Comparison of ENCODE assay signal across 8 cellular contexts in genomic region chr6:42451146-42451594, GRCh38. TPM values are rescaled to one million over a fixed set of nuclear protein-coding genes. Genes with fewer than 3 reads are reported as not detected.
A peak's percentile ranks its signal among the peaks of the same experiment; 100 is the strongest.
DNase-seq lines count a peak whose midpoint lies in the region; ATAC-seq, FAIRE-seq and TF ChIP-seq lines count a peak whose summit lies in the region.

No MANE protein-coding gene starts in this region.

- H3K27me3 ChIP-seq in AG04450 (ENCODE audit: control insufficient read depth, insufficient read depth, low read length) (no peaks in the 10 kb centered on the region), HCT116 (ENCODE audit: insufficient read depth, low read length) (no peaks in the 10 kb centered on the region), skeletal muscle satellite cell (ENCODE audit: control insufficient read depth, insufficient read depth, low read length) (no peaks in the 10 kb centered on the region)

- intact Hi-C loops in HCT116 (cut with micrococcal nuclease) (loop anchor here (5.0 kb wide), 3 partner anchors 81 to 189 kb away; no protein-coding TSS in a partner anchor), activated B cell treated with CpG ODN at 0.5 μM for 24 hours (cut with micrococcal nuclease) (loop anchor here (5.0 kb wide), 2 partner anchors 71 to 139 kb away; no protein-coding TSS in a partner anchor)

- CTCF ChIA-PET in AG04450 (lab: Charles Lee): interaction anchor here (0.6 to 1.8 kb wide), 4 partner anchors 24 to 117 kb away, joined by 3 to 5 read pairs (median 4); no protein-coding TSS in a partner anchor
- CTCF ChIA-PET in HCT116 (lab: Charles Lee): interaction anchor here (0.6 kb wide), 1 partner anchor 226 kb away, joined by 3 read pairs; no protein-coding TSS in a partner anchor
- CTCF ChIA-PET in activated B cell treated with CpG ODN at 0.5 μM for 24 hours (lab: Charles Lee): interaction anchor here (3.4 kb wide), 1 partner anchor 81 kb away, joined by 9 read pairs; no protein-coding TSS in a partner anchor

- TF ChIP-seq CTCF in AG04450 (IDR thresholded peaks at IDR 0.05; ENCODE audit: low read depth, low read length) (no peak), HCT116 (IDR thresholded peaks at IDR 0.05 in 2 of 3, conservative IDR thresholded peaks at IDR 0.05 in 1 of 3; ENCODE audit: borderline replicate concordance in 1 of 3, insufficient read depth in 1 of 3, low read depth in 2 of 3, low read length in 2 of 3) (no peak), activated B cell treated with CpG ODN at 0.5 μM for 24 hours (IDR thresholded peaks at IDR 0.05) (no peak), fibroblast of villous mesenchyme (IDR thresholded peaks at IDR 0.05; ENCODE audit: insufficient read depth, low read depth, low read length) (no peak)

- BruUV-seq in HCT116 (replicated peaks; lab: Mats Ljungman, UMichigan): no TSS peak

- peak overlapping the region; percentile 69 for H3K27ac Mint-ChIP-seq in activated B cell treated with CpG ODN at 0.5 μM for 24 hours

- H4K20me1 ChIP-seq in HCT116 (ENCODE audit: insufficient read depth): no peaks in the 10 kb centered on the region

- TF ChIP-seq POLR2A in HCT116 (IDR thresholded peaks at IDR 0.05; ENCODE audit: borderline replicate concordance, extremely low read depth, insufficient read depth, insufficient read length) (no peak), GM18505 (IDR thresholded peaks at IDR 0.05; ENCODE audit: borderline replicate concordance, extremely low read depth, insufficient read depth, insufficient read length) (no peak)

- H3K4me1 ChIP-seq in HCT116 (ENCODE audit: control insufficient read depth in 1 of 2, insufficient read depth in 2 of 2, low read length in 2 of 2): peaks cover 15 to 25% of the 10 kb centered on the region in 2 experiments
- H3K4me1 ChIP-seq in skeletal muscle satellite cell (ENCODE audit: control insufficient read depth, insufficient read depth, low read length): peaks cover 20% of the 10 kb centered on the region

- H3K4me3 Mint-ChIP-seq in activated B cell treated with CpG ODN at 0.5 μM for 24 hours: peak overlapping the region; percentile 94

- H3K79me2 ChIP-seq in HCT116 (ENCODE audit: insufficient read depth, low read length): no peaks in the 10 kb centered on the region; the same call in none of the 2 replicates

- ATAC-seq in HCT116 (peak; percentile 4), activated B cell treated with CpG ODN at 0.5 μM for 24 hours (ENCODE audit: low read depth) (no peak), GM18505 (IDR thresholded peaks at IDR 0.05; ENCODE audit: unreplicated experiment) (no peak)

- no peak for FAIRE-seq in urothelium cell line (lab: Jason Lieb, UNC)

- H3K4me2 ChIP-seq in HCT116 (ENCODE audit: low read length) (peak overlapping the region; percentile 99), skeletal muscle satellite cell (ENCODE audit: low read length) (peak overlapping the region; percentile 100)

- RAD21 ChIA-PET in HCT116 (lab: Charles Lee; ENCODE audit: low non-redundant PET in 1 of 2, low total read pairs in 2 of 2, uncharacterized antibody in 2 of 2, unreplicated experiment in 2 of 2): no interaction called here

- POLR2A ChIA-PET in AG04450 (lab: Yijun Ruan, JAX): interaction anchor here (0.6 to 1.0 kb wide), 6 partner anchors 77 to 236 kb away, joined by 3 to 8 read pairs (median 5); partner anchors contain the start of gene UBR2
- POLR2A ChIA-PET in HCT116 (lab: Charles Lee): no interaction called here
- POLR2A ChIA-PET in activated B cell treated with CpG ODN at 0.5 μM for 24 hours (lab: Charles Lee): interaction anchor here (0.7 to 2.2 kb wide), 2 partner anchors 60 to 83 kb away, joined by 3 to 10 read pairs; no protein-coding TSS in a partner anchor

- peak overlapping the region; percentile 57 for H3K27ac ChIP-seq in AG04450 (ENCODE audit: low read depth, low read length)
- peak overlapping the region; percentile 65; the same call in 1 of the 2 replicates for H3K27ac ChIP-seq in HCT116 (ENCODE audit: low read depth, low read length)

- H3K9me3 Mint-ChIP-seq in activated B cell treated with CpG ODN at 0.5 μM for 24 hours: no peaks in the 10 kb centered on the region

- H3K9me3 ChIP-seq in AG04450 (ENCODE audit: control insufficient read depth, insufficient read depth, low read length): no peaks in the 10 kb centered on the region; the same call in 1 of the 2 replicates
- no peaks in the 10 kb centered on the region for H3K9me3 ChIP-seq in HCT116 (ENCODE audit: control insufficient read depth in 1 of 2, insufficient read depth in 1 of 2, low read depth in 1 of 2, low read length in 2 of 2)
- no peaks in the 10 kb centered on the region for H3K9me3 ChIP-seq in skeletal muscle satellite cell (replicated peaks; ENCODE audit: low read length)

- peaks cover 5% of the 10 kb centered on the region for H3K27me3 Mint-ChIP-seq in activated B cell treated with CpG ODN at 0.5 μM for 24 hours

- H3K9ac ChIP-seq in HCT116 (ENCODE audit: low read length): peak overlapping the region; percentile 72
- peak overlapping the region; percentile 74 for H3K9ac ChIP-seq in skeletal muscle satellite cell (ENCODE audit: low read depth, low read length)

- H3K36me3 ChIP-seq in HCT116 (ENCODE audit: control insufficient read depth in 1 of 2, insufficient read depth in 2 of 2, low read length in 2 of 2) (no peaks in the 10 kb centered on the region), skeletal muscle satellite cell (ENCODE audit: insufficient read depth, low read length) (no peaks in the 10 kb centered on the region)

- TF ChIP-seq RAD21 in HCT116 (IDR thresholded peaks at IDR 0.05; ENCODE audit: low read depth): no peak

- peaks cover 35% of the 10 kb centered on the region for H3K4me1 Mint-ChIP-seq in activated B cell treated with CpG ODN at 0.5 μM for 24 hours

- H3K4me3 ChIP-seq in AG04450 (ENCODE audit: low read depth, low read length) (peak overlapping the region; percentile 88), HCT116 (replicated peaks in 1 of 2; ENCODE audit: low read depth in 1 of 2, low read length in 2 of 2) (peak overlapping the region; percentile 80 to 89), fibroblast of villous mesenchyme (ENCODE audit: low read depth, low read length) (peak overlapping the region; percentile 82), skeletal muscle satellite cell (ENCODE audit: low read length) (peak overlapping the region; percentile 92)

- DNase-seq in AG04450 (ENCODE audit: low read depth, low spot score) (no peak), HCT116 (ENCODE audit: low read depth, low spot score) (no peak), activated B cell treated with CpG ODN at 0.5 μM for 24 hours (no peak), fibroblast of villous mesenchyme (ENCODE audit: low read depth) (no peak), LoVo (ENCODE audit: low spot score) (no peak), urothelium cell line (ENCODE audit: low spot score) (no peak)

- H3K36me3 Mint-ChIP-seq in activated B cell treated with CpG ODN at 0.5 μM for 24 hours (ENCODE audit: low read depth): peaks cover 4% of the 10 kb centered on the region

- no peaks in the 10 kb centered on the region for H3K9me2 ChIP-seq in HCT116 (ENCODE audit: insufficient read depth)

- peak overlapping the region; percentile 97 for H2AFZ ChIP-seq in HCT116 (ENCODE audit: low read depth, low read length, poor library complexity, severe bottlenecking)

TF ChIP-seq in HCT116, 20 proteins besides CTCF, POLR2A, EP300 and RAD21 (continues in another document):
- TF ChIP-seq SP1 (IDR thresholded peaks at IDR 0.05; ENCODE audit: low read depth) (no peak), CEBPB (IDR thresholded peaks at IDR 0.05; ENCODE audit: low read depth) (no peak), ZFX (IDR thresholded peaks at IDR 0.05) (no peak), YY1 (IDR thresholded peaks at IDR 0.05; ENCODE audit: extremely low read depth, insufficient replicate concordance, low read depth, low read length) (no peak), ATF3 (IDR thresholded peaks at IDR 0.05) (no peak), ZBTB33 (IDR thresholded peaks at IDR 0.05; ENCODE audit: extremely low read depth, insufficient replicate concordance, low read length) (no peak), SIN3A (IDR thresholded peaks at IDR 0.05; ENCODE audit: low read depth) (no peak), MAX (IDR thresholded peaks at IDR 0.05) (no peak), ELF1 (IDR thresholded peaks at IDR 0.05; ENCODE audit: borderline replicate concordance, low read depth) (no peak), EZH2phosphoT487 (IDR thresholded peaks at IDR 0.05; ENCODE audit: borderline replicate concordance) (no peak)

RNA-seq across cellular contexts. Expression of gene TRERF1, which starts 0.6 kb away (rescaled TPM):
- 7.3 and 9.0 TPM in 2 replicates for polyA plus RNA-seq in AG04450 (2011; rRNA removed)
- polyA minus RNA-seq in AG04450 (2011; rRNA and poly(A)+ RNA removed): 15.2 and 16.8 TPM in 2 replicates
- total RNA-seq in HCT116 (2021; ENCODE audit: unreplicated experiment): 12.4 TPM
- polyA plus RNA-seq in HCT116 (2012): 5.7 and 7.1 TPM in 2 replicates
- 3.3 and 4.1 TPM in 2 replicates for total RNA-seq in activated B cell treated with CpG ODN at 0.5 μM for 24 hours
- total RNA-seq in fibroblast of villous mesenchyme: 6.4 and 6.5 TPM in 2 replicates
- total RNA-seq in skeletal muscle satellite cell (2012; rRNA removed): 3.5 and 4.6 TPM in 2 replicates
